In genomic region chr19:52139291-52140076, GRCh38 we compare ENCODE assay signal across 8 cellular contexts. TPM values are rescaled to one million over a fixed set of nuclear protein-coding genes. Genes with fewer than 3 reads are reported as not detected.
DNase-seq lines count a peak whose midpoint lies in the region; ATAC-seq and TF ChIP-seq lines count a peak whose summit lies in the region.

Gene ZNF616, minus strand, starts transcription at chr19:52139938. Its CDS starts 9,426 bp downstream, at chr19:52130512.

- TF ChIP-seq CTCF in colonic mucosa (IDR thresholded peaks at IDR 0.05), result peak; percentile 65

- H3K27me3 ChIP-seq in BLaER1 (no peaks in the 10 kb centered on the region), colonic mucosa (no peaks in the 10 kb centered on the region)

- peaks cover 46% of the 10 kb centered on the region for H3K9me3 ChIP-seq in BLaER1
- no peaks in the 10 kb centered on the region for H3K9me3 ChIP-seq in colonic mucosa

- peak within 1 kb of the TSS; percentile 98 for H3K4me3 Mint-ChIP-seq in activated CD4-positive, alpha-beta T cell treated with anti-CD3 and anti-CD28 coated beads, Interleukin-2, amount 10 ng/mL, durations not matched to agents 24 days and 14 days

- TF ChIP-seq POLR2A in GM19193 (IDR thresholded peaks at IDR 0.05; ENCODE audit: extremely low read depth, insufficient read depth, insufficient read length), result peak; percentile 66

- H3K36me3 ChIP-seq in BLaER1, result peaks cover 30% of the 10 kb centered on the region
- H3K36me3 ChIP-seq in colonic mucosa, result no peaks in the 10 kb centered on the region

- H3K27ac Mint-ChIP-seq in activated CD4-positive, alpha-beta T cell treated with anti-CD3 and anti-CD28 coated beads, Interleukin-2, amount 10 ng/mL, durations not matched to agents 24 days and 14 days, result peak within 1 kb of the TSS; percentile 90

- H3K9me3 Mint-ChIP-seq in activated CD4-positive, alpha-beta T cell treated with anti-CD3 and anti-CD28 coated beads, Interleukin-2, amount 10 ng/mL, durations not matched to agents 24 days and 14 days, result peaks cover 28% of the 10 kb centered on the region

- peak within 1 kb of the TSS; percentile 86 for H3K4me2 ChIP-seq in BLaER1

- peaks cover 17% of the 10 kb centered on the region for H3K4me1 Mint-ChIP-seq in activated CD4-positive, alpha-beta T cell treated with anti-CD3 and anti-CD28 coated beads, Interleukin-2, amount 10 ng/mL, durations not matched to agents 24 days and 14 days

- ATAC-seq in HG03457 (IDR thresholded peaks at IDR 0.05; ENCODE audit: unreplicated experiment) (peak; percentile 90), left colon (peak; percentile 97)

- peaks cover 43% of the 10 kb centered on the region for H3K36me3 Mint-ChIP-seq in activated CD4-positive, alpha-beta T cell treated with anti-CD3 and anti-CD28 coated beads, Interleukin-2, amount 10 ng/mL, durations not matched to agents 24 days and 14 days (ENCODE audit: low read depth)

- intact Hi-C loops in activated CD4-positive, alpha-beta T cell treated with anti-CD3 and anti-CD28 coated beads, Interleukin-2, amount 10 ng/mL, durations not matched to agents 24 days and 14 days (cut with micrococcal nuclease), result loop anchor here (1.0 to 2.0 kb wide), 7 partner anchors 32 to 387 kb away; partner anchors contain the start of genes ZNF432, ZNF613, ZNF766 and ZNF808
- intact Hi-C loops in colonic mucosa (cut with DNase I) (loop anchor here (2.0 to 5.0 kb wide), 2 partner anchors 48 to 99 kb away; no protein-coding TSS in a partner anchor), left colon (cut with DNase I, micrococcal nuclease) (loop anchor here in 1 of 2 donors (2.0 kb wide), 1 partner anchor 97 kb away; no protein-coding TSS in a partner anchor)

- H3K4me3 ChIP-seq in BLaER1, result peak within 1 kb of the TSS; percentile 94
- H3K4me3 ChIP-seq in colonic mucosa, result peak within 1 kb of the TSS; percentile 71

- H4K20me1 ChIP-seq in BLaER1, result no peaks in the 10 kb centered on the region

- no peaks in the 10 kb centered on the region for H3K27me3 Mint-ChIP-seq in activated CD4-positive, alpha-beta T cell treated with anti-CD3 and anti-CD28 coated beads, Interleukin-2, amount 10 ng/mL, durations not matched to agents 24 days and 14 days

- H3K4me1 ChIP-seq in BLaER1, result peaks cover 16% of the 10 kb centered on the region
- no peaks in the 10 kb centered on the region for H3K4me1 ChIP-seq in colonic mucosa

- DNase-seq in NCI-H524 (lab: John Stamatoyannopoulos, UW) (peak; percentile 91 to 94), colonic mucosa (peak; percentile 99), left colon (peak; percentile 97 to 98)
- DNase-seq in activated CD4-positive, alpha-beta T cell treated with anti-CD3 and anti-CD28 coated beads, Interleukin-2, amount 10 ng/mL, durations not matched to agents 24 days and 14 days, result peak; percentile 99
- DNase-seq in stimulated activated CD4-positive, alpha-beta T cell treated with anti-CD3 and anti-CD28 coated beads, Interleukin-1b, Interleukin-23, amount 100 ng/mL, for 4 hours (ENCODE audit: low read depth in 2 of 2), result peak; percentile 98 to 99

- peak within 1 kb of the TSS; percentile 94 for H3K9ac ChIP-seq in BLaER1
- H3K9ac ChIP-seq in colonic mucosa (ENCODE audit: low read depth in 2 of 2, low read length in 2 of 2), result peak within 1 kb of the TSS; percentile 90 to 99

- H3K27ac ChIP-seq in BLaER1 (peak within 1 kb of the TSS; percentile 93), colonic mucosa (peak within 1 kb of the TSS; percentile 98)

RNA-seq across cellular contexts. Expression of gene ZNF616, which starts in this region (rescaled TPM):
- 6.1 and 7.1 TPM in 2 replicates for total RNA-seq in activated CD4-positive, alpha-beta T cell treated with anti-CD3 and anti-CD28 coated beads, Interleukin-2, amount 10 ng/mL, durations not matched to agents 24 days and 14 days
- total RNA-seq in colonic mucosa (1 to 10 TPM; 6.8 to 8.5 TPM), left colon (1 to 10 TPM; 7.1 to 9.2 TPM)

Comparison
In these comparisons a context has a peak if more than half of its experiments do, and no peak if none do; other contexts are left out.
1. Peak in every context shown above with its lines: DNase-seq, ATAC-seq, H3K4me3 ChIP-seq and H3K27ac ChIP-seq.